Comparison of ENCODE assay signal across 9 cellular contexts in the genomic region with DNA sequence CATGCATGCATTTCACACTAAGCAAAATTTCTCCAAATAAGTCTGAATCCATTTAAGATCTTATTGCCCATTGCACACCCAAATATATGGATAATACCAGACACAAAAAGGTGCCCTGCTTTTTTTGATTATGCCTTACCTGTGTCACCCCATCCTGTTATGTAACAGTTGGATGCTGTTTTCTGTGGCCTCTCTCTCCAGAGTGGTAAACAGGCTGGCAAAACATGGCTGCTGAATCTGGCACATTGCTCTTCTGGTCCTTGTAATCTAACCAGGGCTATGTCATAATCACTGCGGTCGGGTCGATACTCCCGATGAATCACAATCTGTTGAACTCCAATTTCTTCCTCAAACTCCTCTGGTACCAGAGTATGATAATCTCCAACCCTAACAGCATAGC.
DNase-seq lines count a peak whose midpoint lies in the region; ATAC-seq and TF ChIP-seq lines count a peak whose summit lies in the region.
"Had no signal": no experiment of that assay in that cellular context is flagged by ENCODE, and none has a peak within 500 bp of the region (broad histone marks: within the 10 kb centered on the region; RNA-seq: fewer than 3 reads in every experiment).

No MANE protein-coding gene starts in this region.

- no peaks in the 10 kb centered on the region for H3K9me3 ChIP-seq in left ventricle myocardium inferior (replicated peaks)

- peak; percentile 19 for TF ChIP-seq POLR2A in GM18526 (IDR thresholded peaks at IDR 0.05; ENCODE audit: extremely low read depth, insufficient read length)

- intact Hi-C loops in left ventricle myocardium inferior (cut with micrococcal nuclease) = no loop called here

- no peak for TF ChIP-seq CTCF in left ventricle myocardium inferior (IDR thresholded peaks at IDR 0.05; ENCODE audit: borderline replicate concordance)

- DNase-seq in AG08396 (ENCODE audit: low spot score) (peak; percentile 43), RKO (ENCODE audit: low spot score) (peak; percentile 55), fibroblast of gingiva (ENCODE audit: low read depth) (peak; percentile 80), NCI-H1694 (lab: John Stamatoyannopoulos, UW) (no peak), left ventricle myocardium inferior (no peak)
- DNase-seq: anterior cingulate cortex had no signal

- H3K27ac ChIP-seq in left ventricle myocardium inferior (replicated peaks) = no peak overlapping the region

- no peak for ATAC-seq in HG03196 (IDR thresholded peaks at IDR 0.05; ENCODE audit: unreplicated experiment)
- ATAC-seq in GM21526 (IDR thresholded peaks at IDR 0.05; ENCODE audit: low FRiP score, unreplicated experiment) = no peak

- no peaks in the 10 kb centered on the region for H3K27me3 ChIP-seq in left ventricle myocardium inferior (ENCODE audit: low read depth)

- H3K36me3 ChIP-seq in left ventricle myocardium inferior = no peaks in the 10 kb centered on the region

- H3K4me1 ChIP-seq in left ventricle myocardium inferior = peaks cover 46% of the 10 kb centered on the region

- no peak overlapping the region for H3K4me3 ChIP-seq in left ventricle myocardium inferior

Comparison
In these comparisons a context has a peak if more than half of its experiments do, and no peak if none do; other contexts are left out.
1. DNase-seq: peak in AG08396 (single experiment), RKO (single experiment) and fibroblast of gingiva (single experiment); none in NCI-H1694 (single experiment) and left ventricle myocardium inferior (single experiment).